ENCODE assay signal across 8 cellular contexts in genomic region chr15:69413822-69414701, GRCh38. TPM values are rescaled to one million over a fixed set of nuclear protein-coding genes. Genes with fewer than 3 reads are reported as not detected.
DNase-seq lines count a peak whose midpoint lies in the region; TF ChIP-seq lines count a peak whose summit lies in the region.

TSS of gene KIF23 (plus strand) at chr15:69414349. CDS start at chr15:69414466, 117 bp downstream.

- H2AFZ ChIP-seq in SK-N-SH (ENCODE audit: low read depth) = peak within 1 kb of the TSS; percentile 80

- POLR2A ChIA-PET in SK-N-SH (lab: Yijun Ruan, JAX) = interaction anchor here (1.0 to 2.3 kb wide), 2 partner anchors 38 to 49 kb away, joined by 3 to 14 read pairs; partner anchors contain the start of gene RPLP1

- H3K9ac ChIP-seq in SK-N-SH = peak within 1 kb of the TSS; percentile 87

- H3K27me3 Mint-ChIP-seq in activated naive CD4-positive, alpha-beta T cell treated with anti-CD3 and anti-CD28 coated beads, Interleukin-2, amount 10 ng/mL, durations not matched to agents 7 days and 5 days = peaks cover 10% of the 10 kb centered on the region

- H3K4me1 Mint-ChIP-seq in activated naive CD4-positive, alpha-beta T cell treated with anti-CD3 and anti-CD28 coated beads, Interleukin-2, amount 10 ng/mL, durations not matched to agents 7 days and 5 days = peaks cover 36% of the 10 kb centered on the region

- H3K27ac Mint-ChIP-seq in activated naive CD4-positive, alpha-beta T cell treated with anti-CD3 and anti-CD28 coated beads, Interleukin-2, amount 10 ng/mL, durations not matched to agents 7 days and 5 days = peak within 1 kb of the TSS; percentile 87

- H3K9me2 ChIP-seq in SK-N-SH = no peaks in the 10 kb centered on the region

- no peak for TF ChIP-seq EP300 in SK-N-SH (IDR thresholded peaks at IDR 0.05; ENCODE audit: borderline replicate concordance in 1 of 2, low read depth in 1 of 2, low read length in 1 of 2)

- peaks cover 92% of the 10 kb centered on the region for H3K79me2 ChIP-seq in SK-N-SH (ENCODE audit: insufficient read depth)

- H3K4me3 ChIP-seq in HFF-Myc (replicated peaks; ENCODE audit: low read depth, low read length) = peak within 1 kb of the TSS; percentile 85
- H3K4me3 ChIP-seq in SK-N-SH (ENCODE audit: low read depth in 2 of 2, low read length in 1 of 2) = peak within 1 kb of the TSS; percentile 82 to 95
- peak within 1 kb of the TSS; percentile 78 to 84 for H3K4me3 ChIP-seq in testis

- CTCF ChIA-PET in SK-N-SH (lab: Yijun Ruan, JAX) = interaction anchor here (1.5 to 5.7 kb wide), 2 partner anchors 352 to 355 kb away, joined by 6 to 24 read pairs; no protein-coding TSS in a partner anchor
- CTCF ChIA-PET in activated naive CD4-positive, alpha-beta T cell treated with anti-CD3 and anti-CD28 coated beads, Interleukin-2, amount 10 ng/mL, durations not matched to agents 7 days and 5 days (lab: Charles Lee) = no interaction called here

- peak within 1 kb of the TSS; percentile 92 for H3K4me2 ChIP-seq in SK-N-SH

- peaks cover 18% of the 10 kb centered on the region for H3K36me3 Mint-ChIP-seq in activated naive CD4-positive, alpha-beta T cell treated with anti-CD3 and anti-CD28 coated beads, Interleukin-2, amount 10 ng/mL, durations not matched to agents 7 days and 5 days

- H3K36me3 ChIP-seq in SK-N-SH (replicated peaks in 1 of 2; ENCODE audit: control insufficient read depth in 1 of 2, insufficient read depth in 2 of 2, low read length in 1 of 2) = peaks cover 7 to 27% of the 10 kb centered on the region in 2 experiments
- H3K36me3 ChIP-seq in testis (ENCODE audit: low read depth, missing control alignments) = no peaks in the 10 kb centered on the region

- DNase-seq in GM04503 (ENCODE audit: low read depth) (peak; percentile 78), HFF-Myc (ENCODE audit: extremely low read depth, low read depth) (peak; percentile 75), NAMALWA (ENCODE audit: low spot score) (peak; percentile 96), SK-N-SH (peak; percentile 95), globus pallidus (ENCODE audit: low spot score) (peak; percentile 68), occipital lobe (lab: John Stamatoyannopoulos, UW) (peak; percentile 76), testis (peak; percentile 96)
- peak; percentile 97 for DNase-seq in activated naive CD4-positive, alpha-beta T cell treated with anti-CD3 and anti-CD28 coated beads, Interleukin-2, amount 10 ng/mL, durations not matched to agents 7 days and 5 days

- H3K27me3 ChIP-seq in SK-N-SH (ENCODE audit: insufficient read depth) (no peaks in the 10 kb centered on the region), testis (no peaks in the 10 kb centered on the region)

- TF ChIP-seq RAD21 in SK-N-SH (IDR thresholded peaks at IDR 0.05; ENCODE audit: low read length) = no peak

- peaks cover 10 to 22% of the 10 kb centered on the region in 2 experiments; a peak in 3 of 4 replicates for H3K4me1 ChIP-seq in SK-N-SH (ENCODE audit: control insufficient read depth in 1 of 2, insufficient read depth in 2 of 2, low read depth in 1 of 2, low read length in 1 of 2)
- H3K4me1 ChIP-seq in testis = no peaks in the 10 kb centered on the region

- TF ChIP-seq POLR2A in testis (IDR thresholded peaks at IDR 0.05) = no peak

- no peak for TF ChIP-seq CTCF in HFF-Myc (IDR thresholded peaks at IDR 0.05; ENCODE audit: low read depth, low read length, missing control alignments)
- no peak for TF ChIP-seq CTCF in SK-N-SH (IDR thresholded peaks at IDR 0.05)
- no peak for TF ChIP-seq CTCF in testis (IDR thresholded peaks at IDR 0.05)

- peak within 1 kb of the TSS; percentile 86 for H3K4me3 Mint-ChIP-seq in activated naive CD4-positive, alpha-beta T cell treated with anti-CD3 and anti-CD28 coated beads, Interleukin-2, amount 10 ng/mL, durations not matched to agents 7 days and 5 days

- peak within 1 kb of the TSS; percentile 85 to 86 for H3K27ac ChIP-seq in SK-N-SH (ENCODE audit: low read depth in 2 of 2, low read length in 1 of 2)
- peak within 1 kb of the TSS; percentile 32 to 68 for H3K27ac ChIP-seq in testis

- intact Hi-C loops in testis (cut with DNase I; ENCODE audit: low total_unique reads) = no loop called here

- WGBS in SK-N-SH (ENCODE audit: low lambda C conversion rate) = 8% methylated on average over 18 of the region's 78 CpGs
- WGBS in testis, 2 donors = 1 to 2% methylated on average over 36 to 75 of the region's 78 CpGs

- H3F3A ChIP-seq in SK-N-SH (replicated peaks; ENCODE audit: insufficient read depth) = peaks cover 11% of the 10 kb centered on the region

- H3K9me3 Mint-ChIP-seq in activated naive CD4-positive, alpha-beta T cell treated with anti-CD3 and anti-CD28 coated beads, Interleukin-2, amount 10 ng/mL, durations not matched to agents 7 days and 5 days = no peaks in the 10 kb centered on the region

- H3K9me3 ChIP-seq in SK-N-SH (no peaks in the 10 kb centered on the region), testis (no peaks in the 10 kb centered on the region)

- H4K20me1 ChIP-seq in SK-N-SH (ENCODE audit: insufficient read depth) = no peaks in the 10 kb centered on the region

TF ChIP-seq in SK-N-SH, 30 proteins besides CTCF, POLR2A, EP300 and RAD21 (continues in another document):
- TF ChIP-seq ELF1 (IDR thresholded peaks at IDR 0.05) = peak; percentile 76
- TF ChIP-seq EZH2phosphoT487 (IDR thresholded peaks at IDR 0.05; ENCODE audit: borderline replicate concordance, low read depth) = no peak
- TF ChIP-seq SIN3A (IDR thresholded peaks at IDR 0.05; ENCODE audit: borderline replicate concordance, low read depth, low read length) = peak; percentile 99
- TF ChIP-seq RXRA (IDR thresholded peaks at IDR 0.05; ENCODE audit: borderline replicate concordance, low read depth) = no peak
- peak; percentile 67; the same call in 1 of the 2 replicates for TF ChIP-seq POLR2AphosphoS5 (IDR thresholded peaks at IDR 0.05; ENCODE audit: low read depth, low read length)
- TF ChIP-seq TCF12 (IDR thresholded peaks at IDR 0.05) = no peak
- no peak for TF ChIP-seq NRF1 (IDR thresholded peaks at IDR 0.05; ENCODE audit: low read depth, low read length)
- TF ChIP-seq, protein P1, sequence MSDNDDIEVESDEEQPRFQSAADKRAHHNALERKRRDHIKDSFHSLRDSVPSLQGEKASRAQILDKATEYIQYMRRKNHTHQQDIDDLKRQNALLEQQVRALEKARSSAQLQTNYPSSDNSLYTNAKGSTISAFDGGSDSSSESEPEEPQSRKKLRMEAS (IDR thresholded peaks at IDR 0.05; ENCODE audit: low read depth) = peak; percentile 85
- peak; percentile 73 for TF ChIP-seq TAF1 (IDR thresholded peaks at IDR 0.05; ENCODE audit: borderline replicate concordance, low read depth, low read length)
- 0 out of 2 replicates have a peak, but pooled peaks have one; percentile 15 for TF ChIP-seq RCOR1 (IDR thresholded peaks at IDR 0.05; ENCODE audit: low read length)
- TF ChIP-seq USF2 (IDR thresholded peaks at IDR 0.05; ENCODE audit: borderline replicate concordance, low read depth, low read length) = no peak
- TF ChIP-seq, protein P2, sequence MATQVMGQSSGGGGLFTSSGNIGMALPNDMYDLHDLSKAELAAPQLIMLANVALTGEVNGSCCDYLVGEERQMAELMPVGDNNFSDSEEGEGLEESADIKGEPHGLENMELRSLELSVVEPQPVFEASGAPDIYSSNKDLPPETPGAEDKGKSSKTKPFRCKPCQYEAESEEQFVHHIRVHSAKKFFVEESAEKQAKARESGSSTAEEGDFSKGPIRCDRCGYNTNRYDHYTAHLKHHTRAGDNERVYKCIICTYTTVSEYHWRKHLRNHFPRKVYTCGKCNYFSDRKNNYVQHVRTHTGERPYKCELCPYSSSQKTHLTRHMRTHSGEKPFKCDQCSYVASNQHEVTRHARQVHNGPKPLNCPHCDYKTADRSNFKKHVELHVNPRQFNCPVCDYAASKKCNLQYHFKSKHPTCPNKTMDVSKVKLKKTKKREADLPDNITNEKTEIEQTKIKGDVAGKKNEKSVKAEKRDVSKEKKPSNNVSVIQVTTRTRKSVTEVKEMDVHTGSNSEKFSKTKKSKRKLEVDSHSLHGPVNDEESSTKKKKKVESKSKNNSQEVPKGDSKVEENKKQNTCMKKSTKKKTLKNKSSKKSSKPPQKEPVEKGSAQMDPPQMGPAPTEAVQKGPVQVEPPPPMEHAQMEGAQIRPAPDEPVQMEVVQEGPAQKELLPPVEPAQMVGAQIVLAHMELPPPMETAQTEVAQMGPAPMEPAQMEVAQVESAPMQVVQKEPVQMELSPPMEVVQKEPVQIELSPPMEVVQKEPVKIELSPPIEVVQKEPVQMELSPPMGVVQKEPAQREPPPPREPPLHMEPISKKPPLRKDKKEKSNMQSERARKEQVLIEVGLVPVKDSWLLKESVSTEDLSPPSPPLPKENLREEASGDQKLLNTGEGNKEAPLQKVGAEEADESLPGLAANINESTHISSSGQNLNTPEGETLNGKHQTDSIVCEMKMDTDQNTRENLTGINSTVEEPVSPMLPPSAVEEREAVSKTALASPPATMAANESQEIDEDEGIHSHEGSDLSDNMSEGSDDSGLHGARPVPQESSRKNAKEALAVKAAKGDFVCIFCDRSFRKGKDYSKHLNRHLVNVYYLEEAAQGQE (IDR thresholded peaks at IDR 0.05; ENCODE audit: low read depth, low read length) = no peak
- no peak for TF ChIP-seq YY1 (IDR thresholded peaks at IDR 0.05; ENCODE audit: low read depth)
- no peak for TF ChIP-seq FOXJ3 (CRISPR knock-in tag; IDR thresholded peaks at IDR 0.05)
- peak; percentile 60; the same call in 1 of the 2 replicates for TF ChIP-seq RFX5 (IDR thresholded peaks at IDR 0.05; ENCODE audit: low read length)
- no peak for TF ChIP-seq PBX3 (IDR thresholded peaks at IDR 0.05)

RNA-seq across cellular contexts. Expression of gene KIF23, which starts in this region (rescaled TPM):
- 23.3 and 25.8 TPM in 2 replicates for polyA plus RNA-seq in SK-N-SH (2012; rRNA removed)
- polyA plus RNA-seq in SK-N-SH (2012; cell fraction: cytosol; rRNA removed) = 25.8 and 31.2 TPM in 2 replicates
- polyA plus RNA-seq in SK-N-SH (2012; cell fraction: nucleus; rRNA removed) = 24.5 and 57.5 TPM in 2 replicates
- 4.7 TPM for total RNA-seq in occipital lobe
- total RNA-seq in testis = 10 to 100 TPM; 17.1 to 23.9 TPM
- polyA plus RNA-seq in testis (ENCODE audit: insufficient read depth, low read depth, low replicate concordance) = 28.4 TPM

Comparison
In these comparisons a context has a peak if more than half of its experiments do, and no peak if none do; other contexts are left out.
1. Peak in every context shown above with its lines: DNase-seq, H3K4me3 ChIP-seq and H3K27ac ChIP-seq.